ENCODE assay signal across 1 cellular context in the genomic region with DNA sequence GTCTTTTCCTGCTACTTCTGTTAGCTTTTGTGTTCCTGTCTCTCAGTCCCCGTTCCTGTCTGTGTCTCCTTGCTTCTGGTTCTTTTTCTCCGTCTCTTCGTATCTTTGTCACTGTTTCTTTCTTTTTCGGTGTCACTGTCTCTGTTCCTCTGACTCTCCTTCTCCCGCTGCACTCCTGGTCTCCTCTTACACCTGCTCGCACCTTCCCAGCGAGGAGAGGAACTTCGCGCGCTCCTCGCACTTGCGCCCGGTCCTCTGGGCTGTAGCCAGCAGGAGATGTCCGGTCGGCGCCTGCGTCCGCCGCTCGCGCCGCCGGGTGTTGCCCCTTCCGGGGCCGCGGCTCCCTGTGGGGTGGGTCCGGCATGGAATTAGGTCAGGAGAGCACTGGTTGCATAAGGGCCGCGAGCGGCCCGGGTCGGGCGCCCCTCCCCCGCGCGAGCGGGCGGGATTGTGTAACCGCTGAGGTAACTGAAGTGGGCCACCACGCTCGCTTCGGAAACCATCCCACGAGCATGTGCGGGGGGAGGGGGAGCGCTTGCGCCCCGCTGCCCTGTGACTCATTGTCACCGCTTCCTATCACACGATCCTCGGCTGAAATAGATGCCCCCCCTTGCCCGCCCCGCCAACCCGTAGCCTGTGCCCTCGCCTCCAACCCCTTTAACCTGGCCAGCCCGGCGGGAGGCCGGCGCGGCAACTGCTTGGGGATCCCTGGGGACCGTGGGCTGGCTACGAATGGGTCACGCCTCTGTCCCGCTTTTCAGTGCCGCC.
A peak's percentile ranks its signal among the peaks of the same experiment; 100 is the strongest.
TF ChIP-seq lines count a peak whose summit lies in the region.

No MANE protein-coding gene starts in this region.

TF ChIP-seq in HepG2, 621 proteins besides CTCF, POLR2A, EP300 and RAD21 (continued from another document and continues in another):
- TF ChIP-seq, protein P1, sequence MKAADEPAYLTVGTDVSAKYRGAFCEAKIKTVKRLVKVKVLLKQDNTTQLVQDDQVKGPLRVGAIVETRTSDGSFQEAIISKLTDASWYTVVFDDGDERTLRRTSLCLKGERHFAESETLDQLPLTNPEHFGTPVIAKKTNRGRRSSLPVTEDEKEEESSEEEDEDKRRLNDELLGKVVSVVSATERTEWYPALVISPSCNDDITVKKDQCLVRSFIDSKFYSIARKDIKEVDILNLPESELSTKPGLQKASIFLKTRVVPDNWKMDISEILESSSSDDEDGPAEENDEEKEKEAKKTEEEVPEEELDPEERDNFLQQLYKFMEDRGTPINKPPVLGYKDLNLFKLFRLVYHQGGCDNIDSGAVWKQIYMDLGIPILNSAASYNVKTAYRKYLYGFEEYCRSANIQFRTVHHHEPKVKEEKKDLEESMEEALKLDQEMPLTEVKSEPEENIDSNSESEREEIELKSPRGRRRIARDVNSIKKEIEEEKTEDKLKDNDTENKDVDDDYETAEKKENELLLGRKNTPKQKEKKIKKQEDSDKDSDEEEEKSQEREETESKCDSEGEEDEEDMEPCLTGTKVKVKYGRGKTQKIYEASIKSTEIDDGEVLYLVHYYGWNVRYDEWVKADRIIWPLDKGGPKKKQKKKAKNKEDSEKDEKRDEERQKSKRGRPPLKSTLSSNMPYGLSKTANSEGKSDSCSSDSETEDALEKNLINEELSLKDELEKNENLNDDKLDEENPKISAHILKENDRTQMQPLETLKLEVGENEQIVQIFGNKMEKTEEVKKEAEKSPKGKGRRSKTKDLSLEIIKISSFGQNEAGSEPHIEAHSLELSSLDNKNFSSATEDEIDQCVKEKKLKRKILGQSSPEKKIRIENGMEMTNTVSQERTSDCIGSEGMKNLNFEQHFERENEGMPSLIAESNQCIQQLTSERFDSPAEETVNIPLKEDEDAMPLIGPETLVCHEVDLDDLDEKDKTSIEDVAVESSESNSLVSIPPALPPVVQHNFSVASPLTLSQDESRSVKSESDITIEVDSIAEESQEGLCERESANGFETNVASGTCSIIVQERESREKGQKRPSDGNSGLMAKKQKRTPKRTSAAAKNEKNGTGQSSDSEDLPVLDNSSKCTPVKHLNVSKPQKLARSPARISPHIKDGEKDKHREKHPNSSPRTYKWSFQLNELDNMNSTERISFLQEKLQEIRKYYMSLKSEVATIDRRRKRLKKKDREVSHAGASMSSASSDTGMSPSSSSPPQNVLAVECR (CRISPR knock-in tag; IDR thresholded peaks at IDR 0.05; ENCODE audit: borderline replicate concordance), result peak; percentile 69; the same call in 1 of the 2 replicates
- TF ChIP-seq ZC3H13 (CRISPR knock-in tag; IDR thresholded peaks at IDR 0.05) (0 out of 2 replicates have a peak, but pooled peaks have one; percentile 31), TGIF2 (CRISPR knock-in tag; IDR thresholded peaks at IDR 0.05) (no peak), ZXDC (CRISPR knock-in tag; IDR thresholded peaks at IDR 0.05) (no peak), U2AF1 (optimal IDR thresholded peaks at IDR 0.05; ENCODE audit: low read depth, low read length) (no peak), ZNF503 (CRISPR knock-in tag; IDR thresholded peaks at IDR 0.05) (0 out of 2 replicates have a peak, but pooled peaks have one; percentile 48), ZNF142 (CRISPR knock-in tag; IDR thresholded peaks at IDR 0.05) (no peak), FOXO4 (CRISPR knock-in tag; conservative IDR thresholded peaks at IDR 0.05) (no peak), MLLT10 (CRISPR knock-in tag; IDR thresholded peaks at IDR 0.05) (no peak), THAP8 (CRISPR knock-in tag; IDR thresholded peaks at IDR 0.05; ENCODE audit: borderline replicate concordance) (no peak), AGO1 (IDR thresholded peaks at IDR 0.05; ENCODE audit: low read depth, low read length, poor library complexity, severe bottlenecking) (peak; percentile 24), ZNF672 (CRISPR knock-in tag; IDR thresholded peaks at IDR 0.05) (no peak), ZNF816 (CRISPR knock-in tag; IDR thresholded peaks at IDR 0.05; ENCODE audit: borderline replicate concordance) (no peak), REPIN1 (CRISPR knock-in tag; IDR thresholded peaks at IDR 0.05; ENCODE audit: borderline replicate concordance, low read depth) (no peak), ZNF382 (CRISPR knock-in tag; IDR thresholded peaks at IDR 0.05; ENCODE audit: borderline replicate concordance) (no peak), SP1 (IDR thresholded peaks at IDR 0.05) (no peak), SP1 (CRISPR knock-in tag; IDR thresholded peaks at IDR 0.05) (no peak), KLF16 (CRISPR knock-in tag; IDR thresholded peaks at IDR 0.05) (peak in 1 of 2 experiments; percentile 81; a peak in 2 of 4 replicates), RNF219 (CRISPR knock-in tag; IDR thresholded peaks at IDR 0.05) (no peak), KLF15 (CRISPR knock-in tag; IDR thresholded peaks at IDR 0.05; ENCODE audit: borderline replicate concordance) (no peak; the same call in 1 of the 2 replicates), ELF4 (CRISPR knock-in tag; IDR thresholded peaks at IDR 0.05; ENCODE audit: borderline replicate concordance) (no peak), EEA1 (CRISPR knock-in tag; IDR thresholded peaks at IDR 0.05; ENCODE audit: borderline replicate concordance) (no peak), ZNF768 (CRISPR knock-in tag; IDR thresholded peaks at IDR 0.05) (no peak), NR1H2 (CRISPR knock-in tag; IDR thresholded peaks at IDR 0.05; ENCODE audit: borderline replicate concordance, low read depth) (no peak), TBX2 (CRISPR knock-in tag; IDR thresholded peaks at IDR 0.05; ENCODE audit: borderline replicate concordance) (peak; percentile 72; the same call in 1 of the 2 replicates)
- TF ChIP-seq, protein P2, sequence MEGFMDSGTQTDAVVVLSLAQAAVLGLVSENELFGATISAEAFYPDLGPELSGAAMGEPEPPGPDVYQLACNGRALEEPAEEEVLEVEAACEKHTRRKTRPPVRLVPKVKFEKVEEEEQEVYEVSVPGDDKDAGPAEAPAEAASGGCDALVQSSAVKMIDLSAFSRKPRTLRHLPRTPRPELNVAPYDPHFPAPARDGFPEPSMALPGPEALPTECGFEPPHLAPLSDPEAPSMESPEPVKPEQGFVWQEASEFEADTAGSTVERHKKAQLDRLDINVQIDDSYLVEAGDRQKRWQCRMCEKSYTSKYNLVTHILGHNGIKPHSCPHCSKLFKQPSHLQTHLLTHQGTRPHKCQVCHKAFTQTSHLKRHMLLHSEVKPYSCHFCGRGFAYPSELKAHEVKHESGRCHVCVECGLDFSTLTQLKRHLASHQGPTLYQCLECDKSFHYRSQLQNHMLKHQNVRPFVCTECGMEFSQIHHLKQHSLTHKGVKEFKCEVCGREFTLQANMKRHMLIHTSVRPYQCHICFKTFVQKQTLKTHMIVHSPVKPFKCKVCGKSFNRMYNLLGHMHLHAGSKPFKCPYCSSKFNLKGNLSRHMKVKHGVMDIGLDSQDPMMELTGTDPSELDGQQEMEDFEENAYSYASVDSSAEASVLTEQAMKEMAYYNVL (CRISPR knock-in tag; IDR thresholded peaks at IDR 0.05; ENCODE audit: borderline replicate concordance), result no peak
